ENCODE assay signal across 25 cellular contexts in the genomic region with DNA sequence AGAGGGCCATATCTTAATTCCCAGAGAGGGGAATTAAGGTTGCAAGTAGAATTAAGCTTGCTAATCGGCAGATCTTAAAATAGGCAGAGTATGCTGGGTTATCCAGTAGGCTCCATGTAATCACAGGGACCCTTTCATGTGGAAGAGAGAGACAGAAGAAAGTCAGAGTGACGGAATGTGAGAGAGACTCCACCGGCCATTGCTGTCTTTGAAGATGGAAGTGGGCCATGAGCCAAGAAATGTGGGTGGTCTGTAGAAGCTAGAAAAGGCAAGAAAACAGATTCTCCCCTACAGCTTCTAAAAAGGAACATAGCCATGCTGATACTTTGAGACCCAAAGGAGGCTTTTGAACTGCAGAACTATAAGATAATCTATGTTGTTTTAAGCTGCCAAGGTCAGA. TPM values are rescaled to one million over a fixed set of nuclear protein-coding genes. Genes with fewer than 3 reads are reported as not detected.
"Had no signal": no experiment of that assay in that cellular context is flagged by ENCODE, and none has a peak within 500 bp of the region (broad histone marks: within the 10 kb centered on the region; RNA-seq: fewer than 3 reads in every experiment).

No MANE protein-coding gene starts in this region.

- H3K9me3 Mint-ChIP-seq: activated CD4-positive, alpha-beta T cell treated with anti-CD3 and anti-CD28 coated beads, Interleukin-2, amount 10 ng/mL, durations not matched to agents 7 days and 5 days; activated CD8-positive, alpha-beta T cell treated with anti-CD3 and anti-CD28 coated beads for 36 hours; activated naive CD4-positive, alpha-beta T cell treated with anti-CD3 and anti-CD28 coated beads, Interleukin-2, amount 50 U/mL, for 24 hours; T-helper 1 cell treated with Interleukin-12 subunit alpha and Interleukin-12 subunit beta and Interleukin-4 antibody, amounts not matched to agents 30 μg/mL and 1 μg/mL, for 36 hours; type B pancreatic cell had no signal

- H3K4me3 ChIP-seq: breast epithelium, colonic mucosa, esophagus muscularis mucosa, thoracic aorta had no signal

- H3K4me3 Mint-ChIP-seq: activated CD4-positive, alpha-beta T cell treated with anti-CD3 and anti-CD28 coated beads, Interleukin-2, amount 10 ng/mL, durations not matched to agents 7 days and 5 days; activated CD8-positive, alpha-beta memory T cell treated with anti-CD3 and anti-CD28 coated beads, Interleukin-2, amount 10 ng/mL, durations not matched to agents 7 days and 5 days; activated CD8-positive, alpha-beta T cell treated with anti-CD3 and anti-CD28 coated beads for 36 hours; activated naive CD4-positive, alpha-beta T cell treated with anti-CD3 and anti-CD28 coated beads, Interleukin-2, amount 50 U/mL, for 24 hours; natural killer cell treated with Interleukin-12 subunit alpha and Interleukin-12 subunit beta and Interleukin-15 and Interleukin-18, amount 100 ng/mL, for 72 hours; T-helper 1 cell treated with Interleukin-12 subunit alpha and Interleukin-12 subunit beta and Interleukin-4 antibody, amounts not matched to agents 30 μg/mL and 1 μg/mL, for 36 hours; type B pancreatic cell had no signal

- H3K27ac Mint-ChIP-seq: activated CD4-positive, alpha-beta T cell treated with anti-CD3 and anti-CD28 coated beads, Interleukin-2, amount 10 ng/mL, durations not matched to agents 7 days and 5 days; activated CD8-positive, alpha-beta memory T cell treated with anti-CD3 and anti-CD28 coated beads, Interleukin-2, amount 10 ng/mL, durations not matched to agents 7 days and 5 days; activated CD8-positive, alpha-beta T cell treated with anti-CD3 and anti-CD28 coated beads for 36 hours; activated naive CD4-positive, alpha-beta T cell treated with anti-CD3 and anti-CD28 coated beads, Interleukin-2, amount 50 U/mL, for 24 hours; natural killer cell treated with Interleukin-12 subunit alpha and Interleukin-12 subunit beta and Interleukin-15 and Interleukin-18, amount 100 ng/mL, for 72 hours; T-helper 1 cell treated with Interleukin-12 subunit alpha and Interleukin-12 subunit beta and Interleukin-4 antibody, amounts not matched to agents 30 μg/mL and 1 μg/mL, for 36 hours; type B pancreatic cell had no signal

- H3K36me3 ChIP-seq: breast epithelium, colonic mucosa, esophagus muscularis mucosa, thoracic aorta had no signal

- DNase-seq: activated CD4-positive, alpha-beta T cell treated with anti-CD3 and anti-CD28 coated beads, Interleukin-2, amount 10 ng/mL, durations not matched to agents 7 days and 5 days; activated CD8-positive, alpha-beta memory T cell treated with anti-CD3 and anti-CD28 coated beads, Interleukin-2, amount 10 ng/mL, durations not matched to agents 7 days and 5 days; activated CD8-positive, alpha-beta T cell treated with anti-CD3 and anti-CD28 coated beads for 36 hours; activated gamma-delta T cell treated with Interleukin-2 at 50 U/mL for 16 hours; activated T-cell treated with anti-CD3 and anti-CD28 coated beads for 4 hours; aorta; colonic mucosa; glutamatergic neuron; hippocampal formation; kidney glomerular epithelial cell; left ventricle myocardium superior; mammary epithelial cell; midbrain; nucleus accumbens; stimulated activated CD4-positive, alpha-beta T cell treated with anti-CD3 and anti-CD28 coated beads, Interleukin-2, amount 100 ng/mL, for 48 hours; stimulated activated CD8-positive, alpha-beta memory T cell treated with anti-CD3 and anti-CD28 coated beads, Interleukin-4, amount 100 ng/mL, for 48 hours; stimulated activated naive CD4-positive, alpha-beta T cell had no signal

- H3K27me3 Mint-ChIP-seq: activated CD4-positive, alpha-beta T cell treated with anti-CD3 and anti-CD28 coated beads, Interleukin-2, amount 10 ng/mL, durations not matched to agents 7 days and 5 days; activated CD8-positive, alpha-beta memory T cell treated with anti-CD3 and anti-CD28 coated beads, Interleukin-2, amount 10 ng/mL, durations not matched to agents 7 days and 5 days; activated CD8-positive, alpha-beta T cell treated with anti-CD3 and anti-CD28 coated beads for 36 hours; activated naive CD4-positive, alpha-beta T cell treated with anti-CD3 and anti-CD28 coated beads, Interleukin-2, amount 50 U/mL, for 24 hours; natural killer cell treated with Interleukin-12 subunit alpha and Interleukin-12 subunit beta and Interleukin-15 and Interleukin-18, amount 100 ng/mL, for 72 hours; type B pancreatic cell had no signal

- H3K9me3 ChIP-seq: breast epithelium, colonic mucosa, esophagus muscularis mucosa, thoracic aorta had no signal

- H3K4me1 ChIP-seq: breast epithelium, colonic mucosa, esophagus muscularis mucosa, parathyroid adenoma had no signal

- H3K27me3 ChIP-seq: breast epithelium, colonic mucosa, esophagus muscularis mucosa had no signal

- H3K36me3 Mint-ChIP-seq: activated CD8-positive, alpha-beta memory T cell treated with anti-CD3 and anti-CD28 coated beads, Interleukin-2, amount 10 ng/mL, durations not matched to agents 7 days and 5 days; natural killer cell treated with Interleukin-12 subunit alpha and Interleukin-12 subunit beta and Interleukin-15 and Interleukin-18, amount 100 ng/mL, for 72 hours; type B pancreatic cell had no signal

- H3K4me1 Mint-ChIP-seq: activated CD4-positive, alpha-beta T cell treated with anti-CD3 and anti-CD28 coated beads, Interleukin-2, amount 10 ng/mL, durations not matched to agents 7 days and 5 days; activated CD8-positive, alpha-beta memory T cell treated with anti-CD3 and anti-CD28 coated beads, Interleukin-2, amount 10 ng/mL, durations not matched to agents 7 days and 5 days; activated naive CD4-positive, alpha-beta T cell treated with anti-CD3 and anti-CD28 coated beads, Interleukin-2, amount 50 U/mL, for 24 hours had no signal

RNA-seq across cellular contexts. Expression of a gene that starts 38.8 kb away (rescaled TPM):
- polyA plus RNA-seq: aorta had no signal
